3 cellular contexts compared by ENCODE assay signal in genomic region chr5:173789031-173789920, GRCh38.
TF ChIP-seq lines count a peak whose summit lies in the region.

No MANE protein-coding gene starts in this region.

TF ChIP-seq in SK-N-SH treated with all-trans-retinoic acid at 6 μM for 48 hours, 23 proteins besides CTCF, POLR2A, EP300 and RAD21:
- TF ChIP-seq CSRNP3 (CRISPR knock-in tag; IDR thresholded peaks at IDR 0.05), result no peak
- no peak for TF ChIP-seq PPARA (CRISPR knock-in tag; IDR thresholded peaks at IDR 0.05; ENCODE audit: borderline replicate concordance)

TF ChIP-seq in SK-N-SH, 30 proteins besides CTCF, POLR2A, EP300 and RAD21:
- TF ChIP-seq NFIC (IDR thresholded peaks at IDR 0.05; ENCODE audit: borderline replicate concordance), result no peak
- no peak for TF ChIP-seq REST (IDR thresholded peaks at IDR 0.05; ENCODE audit: low read depth, low read length)
- TF ChIP-seq CHD2 (IDR thresholded peaks at IDR 0.05; ENCODE audit: low read length, partially characterized antibody), result no peak
- no peak for TF ChIP-seq RXRA (IDR thresholded peaks at IDR 0.05; ENCODE audit: borderline replicate concordance, low read depth)
- TF ChIP-seq YY1 (IDR thresholded peaks at IDR 0.05; ENCODE audit: low read depth), result no peak
- no peak for TF ChIP-seq FOXM1 (IDR thresholded peaks at IDR 0.05; ENCODE audit: low read depth)
- no peak for TF ChIP-seq MXI1 (IDR thresholded peaks at IDR 0.05; ENCODE audit: low read depth, low read length)
- no peak for TF ChIP-seq RCOR1 (IDR thresholded peaks at IDR 0.05; ENCODE audit: low read length)
- TF ChIP-seq USF2 (IDR thresholded peaks at IDR 0.05; ENCODE audit: borderline replicate concordance, low read depth, low read length), result no peak
- TF ChIP-seq JUND (IDR thresholded peaks at IDR 0.05), result no peak
- TF ChIP-seq MAX (IDR thresholded peaks at IDR 0.05; ENCODE audit: low read depth), result no peak

TF ChIP-seq in IMR-90, 13 proteins besides CTCF, POLR2A, EP300 and RAD21:
- TF ChIP-seq CHD1 (IDR thresholded peaks at IDR 0.05; ENCODE audit: low read depth, low read length) (no peak), MAFK (IDR thresholded peaks at IDR 0.05; ENCODE audit: low read depth, low read length) (no peak; the same call in 1 of the 2 replicates), BHLHE40 (IDR thresholded peaks at IDR 0.05; ENCODE audit: low read depth, low read length) (peak; percentile 57; the same call in 1 of the 2 replicates), RCOR1 (IDR thresholded peaks at IDR 0.05; ENCODE audit: insufficient replicate concordance, low read length) (no peak), NFE2L2 (IDR thresholded peaks at IDR 0.05; ENCODE audit: low read depth, low read length) (no peak), SMC3 (IDR thresholded peaks at IDR 0.05; ENCODE audit: low read depth, low read length) (no peak), ELK1 (IDR thresholded peaks at IDR 0.05; ENCODE audit: borderline replicate concordance, low read depth, low read length) (no peak), USF2 (IDR thresholded peaks at IDR 0.05; ENCODE audit: low read depth, low read length) (no peak), MXI1 (IDR thresholded peaks at IDR 0.05; ENCODE audit: borderline replicate concordance, low read depth, low read length) (peak; percentile 49; the same call in 1 of the 2 replicates), MAZ (IDR thresholded peaks at IDR 0.05; ENCODE audit: borderline replicate concordance, low read depth, low read length) (no peak), FOS (IDR thresholded peaks at IDR 0.05; ENCODE audit: low read depth, low read length) (peak; percentile 31; the same call in 1 of the 2 replicates), RFX5 (IDR thresholded peaks at IDR 0.05; ENCODE audit: low read depth, low read length) (no peak), CEBPB (IDR thresholded peaks at IDR 0.05; ENCODE audit: low read depth, low read length) (no peak)
